Comparison of ENCODE assay signal across 24 cellular contexts in the genomic region with DNA sequence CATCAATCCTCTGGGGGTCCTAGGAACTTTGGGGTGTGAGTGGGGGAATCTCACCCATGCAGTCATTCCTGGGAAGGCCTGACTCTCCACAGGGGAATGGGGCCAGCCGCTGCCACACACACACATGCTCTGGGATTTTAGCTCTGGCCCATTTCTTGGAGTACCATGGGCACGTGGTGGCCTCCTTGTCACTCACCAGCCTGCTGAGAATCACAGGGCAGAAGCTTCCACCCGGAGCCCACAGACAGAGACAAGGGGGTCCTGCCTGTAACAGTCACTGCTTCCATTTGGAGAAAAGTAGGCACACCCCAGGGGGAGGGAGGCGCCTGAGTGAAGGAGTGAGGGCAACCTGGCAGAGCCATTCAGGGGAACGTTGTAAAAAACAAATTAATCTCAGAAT. TPM values are rescaled to one million over a fixed set of nuclear protein-coding genes. Genes with fewer than 3 reads are reported as not detected.
DNase-seq lines count a peak whose midpoint lies in the region; ATAC-seq and TF ChIP-seq lines count a peak whose summit lies in the region.
"Had no signal": no experiment of that assay in that cellular context is flagged by ENCODE, and none has a peak within 500 bp of the region (broad histone marks: within the 10 kb centered on the region; RNA-seq: fewer than 3 reads in every experiment).

No MANE protein-coding gene starts in this region.

- H3K36me3 ChIP-seq in BLaER1 treated with 17β-estradiol and CSF1 and Interleukin-3, amounts not matched to agents 10 nM and 100 nM = no peaks in the 10 kb centered on the region
- H3K36me3 ChIP-seq in adipocyte (ENCODE audit: control insufficient read depth, insufficient read depth, low read length, severe bottlenecking) (peaks cover 6% of the 10 kb centered on the region), subcutaneous abdominal adipose tissue (ENCODE audit: control insufficient read depth in 5 of 5, insufficient read depth in 5 of 5, low read length in 5 of 5) (no peaks in the 10 kb centered on the region), H7 (replicated peaks; ENCODE audit: control insufficient read depth, insufficient read depth, low read length) (no peaks in the 10 kb centered on the region)
- H3K36me3 ChIP-seq: colonic mucosa, SJCRH30 had no signal

- H3K27ac ChIP-seq in BLaER1 treated with 17β-estradiol and CSF1 and Interleukin-3, amounts not matched to agents 10 nM and 100 nM = no peak overlapping the region
- peak overlapping the region; percentile 90 for H3K27ac ChIP-seq in subcutaneous abdominal adipose tissue (ENCODE audit: low read depth, low read length)
- H3K27ac ChIP-seq: colonic mucosa, foreskin keratinocyte, SJCRH30 had no signal

- H3K9me3 Mint-ChIP-seq in mesothelial cell of epicardium = no peaks in the 10 kb centered on the region
- H3K9me3 Mint-ChIP-seq: activated B cell treated with CpG ODN at 0.5 μM for 24 hours; CD8-positive, alpha-beta T cell; immature natural killer cell; memory B cell had no signal

- H3K9me3 ChIP-seq in BLaER1 treated with 17β-estradiol and CSF1 and Interleukin-3, amounts not matched to agents 10 nM and 100 nM (replicated peaks in 1 of 11) = no peaks in the 10 kb centered on the region
- H3K9me3 ChIP-seq in adipocyte (ENCODE audit: control insufficient read depth, low read length) = no peaks in the 10 kb centered on the region
- no peaks in the 10 kb centered on the region for H3K9me3 ChIP-seq in subcutaneous abdominal adipose tissue (ENCODE audit: control insufficient read depth in 5 of 5, low read length in 5 of 5)
- H3K9me3 ChIP-seq: colonic mucosa, SJCRH30 had no signal

- H3K4me3 Mint-ChIP-seq in mesothelial cell of epicardium = no peak overlapping the region
- H3K4me3 Mint-ChIP-seq: activated B cell treated with CpG ODN at 0.5 μM for 24 hours; CD8-positive, alpha-beta T cell; immature natural killer cell; memory B cell had no signal

- no peaks in the 10 kb centered on the region for H3K36me3 Mint-ChIP-seq in mesothelial cell of epicardium
- H3K36me3 Mint-ChIP-seq: CD8-positive, alpha-beta T cell; immature natural killer cell; memory B cell had no signal

- no peaks in the 10 kb centered on the region for H3K27me3 Mint-ChIP-seq in mesothelial cell of epicardium (ENCODE audit: low read depth)
- H3K27me3 Mint-ChIP-seq: activated B cell treated with CpG ODN at 0.5 μM for 24 hours had no signal

- H3K9ac ChIP-seq in BLaER1 treated with 17β-estradiol and CSF1 and Interleukin-3, amounts not matched to agents 10 nM and 100 nM = no peak overlapping the region
- peak overlapping the region; percentile 74 for H3K9ac ChIP-seq in adipocyte (ENCODE audit: low read length)
- H3K9ac ChIP-seq in subcutaneous abdominal adipose tissue (ENCODE audit: low read length in 5 of 5) = peak overlapping the region in 2 of 5 donors; percentile 21 to 57

- peak overlapping the region; percentile 9 for H3K27ac Mint-ChIP-seq in mesothelial cell of epicardium
- H3K27ac Mint-ChIP-seq: activated B cell treated with CpG ODN at 0.5 μM for 24 hours; CD8-positive, alpha-beta T cell; immature natural killer cell; memory B cell had no signal

- ATAC-seq in GM21423 (IDR thresholded peaks at IDR 0.05; ENCODE audit: unreplicated experiment) (no peak), GM21576 (IDR thresholded peaks at IDR 0.05; ENCODE audit: unreplicated experiment) (no peak)
- ATAC-seq: CD8-positive, alpha-beta T cell; foreskin keratinocyte; left colon had no signal

- no peak overlapping the region for H3K4me3 ChIP-seq in BLaER1 treated with 17β-estradiol and CSF1 and Interleukin-3, amounts not matched to agents 10 nM and 100 nM
- H3K4me3 ChIP-seq in adipocyte (ENCODE audit: low read length) (peak overlapping the region; percentile 48), subcutaneous abdominal adipose tissue (ENCODE audit: low read depth in 1 of 5, low read length in 5 of 5) (no peak overlapping the region), H7 (ENCODE audit: insufficient read depth, low read depth, low read length) (no peak overlapping the region)
- H3K4me3 ChIP-seq: colonic mucosa, SJCRH30, skin epidermis had no signal

- H3K27me3 ChIP-seq in BLaER1 treated with 17β-estradiol and CSF1 and Interleukin-3, amounts not matched to agents 10 nM and 100 nM = no peaks in the 10 kb centered on the region
- H3K27me3 ChIP-seq in adipocyte (replicated peaks; ENCODE audit: control insufficient read depth, insufficient read depth, low read length) = no peaks in the 10 kb centered on the region
- H3K27me3 ChIP-seq in subcutaneous abdominal adipose tissue (ENCODE audit: control insufficient read depth in 5 of 5, insufficient read depth in 4 of 5, low read length in 5 of 5) = peaks cover 0 to 2% (median 0%) of the 10 kb centered on the region in 5 donors
- no peaks in the 10 kb centered on the region for H3K27me3 ChIP-seq in H7 (ENCODE audit: control insufficient read depth, insufficient read depth, low read length)
- H3K27me3 ChIP-seq: colonic mucosa, foreskin keratinocyte had no signal

- peaks cover 30% of the 10 kb centered on the region for H3K4me1 Mint-ChIP-seq in mesothelial cell of epicardium
- H3K4me1 Mint-ChIP-seq: activated B cell treated with CpG ODN at 0.5 μM for 24 hours, immature natural killer cell had no signal

- peak overlapping the region in 6 of 11 experiments; percentile 59 to 76 (median 68); a peak in 4 of 22 replicates for H3K4me2 ChIP-seq in BLaER1 treated with 17β-estradiol and CSF1 and Interleukin-3, amounts not matched to agents 10 nM and 100 nM

- H3K4me1 ChIP-seq in BLaER1 treated with 17β-estradiol and CSF1 and Interleukin-3, amounts not matched to agents 10 nM and 100 nM = peaks cover 0 to 28% (median 23%) of the 10 kb centered on the region in 10 experiments; a peak in 18 of 20 replicates
- H3K4me1 ChIP-seq in adipocyte (ENCODE audit: control insufficient read depth, insufficient read depth, low read length) (peaks cover 97% of the 10 kb centered on the region), subcutaneous abdominal adipose tissue (ENCODE audit: control insufficient read depth in 5 of 5, insufficient read depth in 5 of 5, low read length in 5 of 5) (peaks cover 20 to 99% (median 94%) of the 10 kb centered on the region in 5 donors)
- H3K4me1 ChIP-seq: colonic mucosa, foreskin keratinocyte, SJCRH30 had no signal

- TF ChIP-seq CTCF in mesothelial cell of epicardium (IDR thresholded peaks at IDR 0.05; ENCODE audit: unreplicated experiment) = no peak

- H4K20me1 ChIP-seq in BLaER1 treated with 17β-estradiol and CSF1 and Interleukin-3, amounts not matched to agents 10 nM and 100 nM = peaks cover 0 to 6% (median 0%) of the 10 kb centered on the region in 11 experiments; a peak in 1 of 22 replicates

- DNase-seq in adipocyte (ENCODE audit: low read depth) (no peak), mesothelial cell of epicardium (ENCODE audit: low spot score in 2 of 2, unreplicated experiment in 2 of 2) (no peak), NCI-H2029 (lab: John Stamatoyannopoulos, UW) (no peak), H7 (no peak)
- DNase-seq: activated B cell treated with CpG ODN at 0.5 μM for 24 hours; activated CD4-positive, alpha-beta T cell treated with anti-CD3 and anti-CD28 coated beads, Interleukin-2, amount 50 U/mL, for 1 hour; activated naive CD4-positive, alpha-beta T cell treated with anti-CD3 and anti-CD28 coated beads, Interleukin-2, amount 50 U/mL, for 16 hours; AML-193; amygdala; CD8-positive, alpha-beta T cell; effector memory CD4-positive, alpha-beta T cell; foreskin keratinocyte; immature natural killer cell; NCI-H526 treated with DMSO at 0.1 percent for 48 hours; stimulated activated CD8-positive, alpha-beta memory T cell treated with anti-CD3 and anti-CD28 coated beads, Interleukin-4, amount 100 ng/mL, for 48 hours had no signal

RNA-seq across cellular contexts. Expression of a gene that starts 48.8 kb away (rescaled TPM):
- total RNA-seq in mesothelial cell of epicardium = 17.8 to 19.6 TPM (median 18.6 TPM) in 3 replicates
- 7.1 and 8.1 TPM in 2 replicates for total RNA-seq in H7 (2014; rRNA removed; shearing (Covaris generic))
- total RNA-seq: activated B cell treated with CpG ODN at 0.5 μM for 24 hours; CD8-positive, alpha-beta T cell; SJCRH30 had no signal
